11 cellular contexts compared by ENCODE assay signal in genomic region chrX:40140706-40141499, GRCh38. TPM values are rescaled to one million over a fixed set of nuclear protein-coding genes. Genes with fewer than 3 reads are reported as not detected.
DNase-seq lines count a peak whose midpoint lies in the region; TF ChIP-seq lines count a peak whose summit lies in the region.
"Had no signal": no experiment of that assay in that cellular context is flagged by ENCODE, and none has a peak within 500 bp of the region (broad histone marks: within the 10 kb centered on the region; RNA-seq: fewer than 3 reads in every experiment).

No MANE protein-coding gene starts in this region.

- H3K4me1 Mint-ChIP-seq in HFFc6 (ENCODE audit: low read depth) = peaks cover 5% of the 10 kb centered on the region; the same call in 1 of the 2 replicates

- DNase-seq in SW480 (ENCODE audit: low spot score) = peak; percentile 49
- peak; percentile 64 to 73 for DNase-seq in cardiac muscle cell (ENCODE audit: low read depth in 1 of 2, low spot score in 1 of 2)
- DNase-seq in osteoblast (ENCODE audit: insufficient read length, low spot score, missing footprints) = peak; percentile 89
- no peak for DNase-seq in NAMALWA (ENCODE audit: low spot score)
- DNase-seq in NCI-H526 treated with DMSO at 0.1 percent for 48 hours (lab: John Stamatoyannopoulos, UW) = no peak
- no peak for DNase-seq in HFFc6
- no peak for DNase-seq in OCI-M1 (lab: John Stamatoyannopoulos, UW)

- peaks cover 68% of the 10 kb centered on the region for H4K20me1 ChIP-seq in BLaER1
- H4K20me1 ChIP-seq in osteoblast (ENCODE audit: insufficient read depth, low read length) = peaks cover 7% of the 10 kb centered on the region

- no peaks in the 10 kb centered on the region for H3K9me3 Mint-ChIP-seq in HFFc6
- H3K9me3 Mint-ChIP-seq: stimulated activated naive CD8-positive, alpha-beta T cell treated with anti-CD3 and anti-CD28 coated beads, Interleukin-15, Interleukin-2, amounts not matched to agents 100 ng/mL and 50 ng/mL, for 24 hours had no signal

- H3K4me3 ChIP-seq in BLaER1 (no peak overlapping the region), cardiac muscle cell (no peak overlapping the region), osteoblast (ENCODE audit: insufficient read depth, low read length) (no peak overlapping the region)

- H3K4me3 Mint-ChIP-seq in HFFc6 = no peak overlapping the region
- H3K4me3 Mint-ChIP-seq: B cell; stimulated activated naive CD8-positive, alpha-beta T cell treated with anti-CD3 and anti-CD28 coated beads, Interleukin-15, Interleukin-2, amounts not matched to agents 100 ng/mL and 50 ng/mL, for 24 hours had no signal

- no peak overlapping the region for H2AFZ ChIP-seq in osteoblast (ENCODE audit: low read length)

- H3K27me3 ChIP-seq in BLaER1 = no peaks in the 10 kb centered on the region
- H3K27me3 ChIP-seq in cardiac muscle cell = peaks cover 29% of the 10 kb centered on the region
- H3K27me3 ChIP-seq in osteoblast (ENCODE audit: insufficient read depth, low read length) = peaks cover 20% of the 10 kb centered on the region

- H3K27ac Mint-ChIP-seq in HFFc6 = no peak overlapping the region
- H3K27ac Mint-ChIP-seq: B cell; stimulated activated naive CD8-positive, alpha-beta T cell treated with anti-CD3 and anti-CD28 coated beads, Interleukin-15, Interleukin-2, amounts not matched to agents 100 ng/mL and 50 ng/mL, for 24 hours had no signal

- H3K27me3 Mint-ChIP-seq in HFFc6 (ENCODE audit: insufficient read depth) = no peaks in the 10 kb centered on the region; the same call in 1 of the 2 replicates
- H3K27me3 Mint-ChIP-seq: B cell; stimulated activated naive CD8-positive, alpha-beta T cell treated with anti-CD3 and anti-CD28 coated beads, Interleukin-15, Interleukin-2, amounts not matched to agents 100 ng/mL and 50 ng/mL, for 24 hours had no signal

- H3K4me1 ChIP-seq in BLaER1 (peaks cover 61% of the 10 kb centered on the region), cardiac muscle cell (ENCODE audit: low read depth) (peaks cover 4% of the 10 kb centered on the region), osteoblast (ENCODE audit: insufficient read depth, low read length) (peaks cover 12% of the 10 kb centered on the region)

- TF ChIP-seq CTCF in cardiac muscle cell (IDR thresholded peaks at IDR 0.05; ENCODE audit: low read depth, low read length) (no peak), osteoblast (IDR thresholded peaks at IDR 0.05; ENCODE audit: extremely low read depth, low read depth, low read length) (no peak), HFFc6 (IDR thresholded peaks at IDR 0.05) (no peak)

- peak overlapping the region; percentile 85 for H3K4me2 ChIP-seq in BLaER1
- H3K4me2 ChIP-seq in osteoblast (ENCODE audit: insufficient read depth, low read length) = peak overlapping the region; percentile 34

- H3K36me3 ChIP-seq in BLaER1 (peaks cover 12% of the 10 kb centered on the region), cardiac muscle cell (no peaks in the 10 kb centered on the region), osteoblast (ENCODE audit: insufficient read depth, low read length) (no peaks in the 10 kb centered on the region)

- H3K27ac ChIP-seq in BLaER1 (peak overlapping the region; percentile 57), cardiac muscle cell (peak overlapping the region; percentile 66), osteoblast (ENCODE audit: low read depth, low read length) (no peak overlapping the region)
- H3K27ac ChIP-seq: HL-60 had no signal

- peak overlapping the region; percentile 50 for H3K9ac ChIP-seq in BLaER1

- H3K79me2 ChIP-seq in osteoblast (ENCODE audit: insufficient read depth, low read length) = no peaks in the 10 kb centered on the region

- H3K36me3 Mint-ChIP-seq in HFFc6 (ENCODE audit: low read depth) = no peaks in the 10 kb centered on the region

- peaks cover 11% of the 10 kb centered on the region for H3K9me3 ChIP-seq in BLaER1
- H3K9me3 ChIP-seq in cardiac muscle cell (ENCODE audit: low read depth) = no peaks in the 10 kb centered on the region
- H3K9me3 ChIP-seq in osteoblast (ENCODE audit: low read depth, low read length) = no peaks in the 10 kb centered on the region

RNA-seq across cellular contexts. Expression of gene BCOR, which starts 43.1 kb away (rescaled TPM):
- total RNA-seq in cardiac muscle cell (56.3 and 90.5 TPM in 2 replicates), osteoblast (14.7 and 14.8 TPM in 2 replicates)
- polyA plus RNA-seq in cardiac muscle cell = 30.0 and 43.1 TPM in 2 replicates
- 10 to 100 TPM; 15.0 to 20.3 (median 18.3) TPM for total RNA-seq in HFFc6 (2021; fragmentation: NEBNext Ultra II Directional; extraction: Animal tissue kit (Norgen Biotek cat#: 25700))

Comparison
In these comparisons a context has a peak if more than half of its experiments do, and no peak if none do; other contexts are left out.
1. DNase-seq: peak in SW480 (single experiment), cardiac muscle cell (2 of 2) and osteoblast (single experiment); none in NAMALWA (single experiment), NCI-H526 treated with DMSO at 0.1 percent for 48 hours (single experiment), HFFc6 (single experiment) and OCI-M1 (single experiment).